Comparison of ENCODE assay signal across 8 cellular contexts in the genomic region with DNA sequence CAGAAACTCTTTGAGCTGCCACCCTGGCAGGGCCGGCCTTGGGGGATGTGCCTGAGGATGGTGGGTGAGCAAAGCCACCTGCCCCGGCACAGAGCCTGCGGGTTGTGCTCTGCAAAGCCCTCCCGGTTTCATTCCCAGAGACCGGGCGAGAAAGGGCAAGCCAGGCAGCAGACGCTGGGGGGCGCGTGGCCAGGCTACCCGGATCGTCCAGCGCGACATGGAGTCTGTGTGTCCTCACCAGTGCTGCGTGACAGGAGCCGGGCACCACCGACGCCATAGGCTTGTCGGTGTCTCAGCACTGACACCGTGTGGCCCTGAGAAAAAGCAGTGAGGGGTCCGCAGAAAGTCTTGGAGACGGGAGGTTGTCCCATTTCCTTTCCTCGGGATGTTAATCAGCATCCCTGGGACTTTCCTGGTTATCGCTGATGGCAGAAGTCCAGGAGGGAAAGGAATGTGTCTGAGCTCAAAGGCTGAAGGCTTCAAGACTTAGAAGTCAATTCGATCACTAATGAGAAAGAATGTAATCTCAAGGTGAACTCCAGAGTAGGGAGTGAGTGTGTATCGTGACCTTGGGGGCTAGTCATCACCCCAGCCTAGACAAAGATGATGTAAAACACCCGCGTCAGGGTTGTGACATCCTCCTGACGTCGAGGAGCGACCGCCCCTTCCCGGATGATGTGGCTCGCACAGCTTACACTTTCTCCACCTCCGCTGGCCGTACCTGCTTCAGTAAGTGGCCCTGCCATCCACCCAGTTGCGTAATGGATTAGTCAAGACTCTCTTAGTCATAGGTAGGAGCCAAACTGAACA. TPM values are rescaled to one million over a fixed set of nuclear protein-coding genes. Genes with fewer than 3 reads are reported as not detected.
DNase-seq lines count a peak whose midpoint lies in the region; ATAC-seq and TF ChIP-seq lines count a peak whose summit lies in the region.

No MANE protein-coding gene starts in this region.

- TF ChIP-seq CTCF in RWPE2 (IDR thresholded peaks at IDR 0.05; ENCODE audit: poor library complexity, severe bottlenecking) = peak; percentile 99
- peak; percentile 43 to 70 (median 49) for TF ChIP-seq CTCF in transverse colon (IDR thresholded peaks at IDR 0.05)

- DNase-seq in DMS79 (lab: John Stamatoyannopoulos, UW) (peak; percentile 58), RWPE2 (ENCODE audit: low spot score) (peak; percentile 100), glomerular visceral epithelial cell (ENCODE audit: extremely low spot score) (peak; percentile 85), nucleus accumbens (lab: John Stamatoyannopoulos, UW) (peak in 46 of 56 donors; percentile 7 to 73 (median 36)), transverse colon (peak; percentile 86)
- no peak for DNase-seq in Jurkat, Clone E6-1 (ENCODE audit: low read depth, low spot score)
- DNase-seq in activated naive CD4-positive, alpha-beta T cell treated with anti-CD3 and anti-CD28 coated beads, Interleukin-2, amount 10 ng/mL, durations not matched to agents 7 days and 5 days = peak; percentile 62

- H3K36me3 ChIP-seq in RWPE2 (ENCODE audit: low read depth) (no peaks in the 10 kb centered on the region), transverse colon (no peaks in the 10 kb centered on the region)

- no peaks in the 10 kb centered on the region for H3K9me3 Mint-ChIP-seq in activated naive CD4-positive, alpha-beta T cell treated with anti-CD3 and anti-CD28 coated beads, Interleukin-2, amount 10 ng/mL, durations not matched to agents 7 days and 5 days

- CTCF ChIA-PET in activated naive CD4-positive, alpha-beta T cell treated with anti-CD3 and anti-CD28 coated beads, Interleukin-2, amount 10 ng/mL, durations not matched to agents 7 days and 5 days (lab: Charles Lee) = interaction anchor here (0.6 to 8.1 kb wide), 15 partner anchors 20 to 400 kb away, joined by 3 to 106 read pairs (median 4); a partner anchor contains a TSS

- H3K27ac ChIP-seq in RWPE2 (ENCODE audit: poor library complexity, severe bottlenecking) (peak overlapping the region; percentile 91), transverse colon (peak overlapping the region; percentile 45 to 78 (median 70))

- peaks cover 56% of the 10 kb centered on the region for H3K27me3 Mint-ChIP-seq in activated naive CD4-positive, alpha-beta T cell treated with anti-CD3 and anti-CD28 coated beads, Interleukin-2, amount 10 ng/mL, durations not matched to agents 7 days and 5 days

- H3K4me1 ChIP-seq in RWPE2 (ENCODE audit: insufficient read depth, poor library complexity, severe bottlenecking) (peaks cover 7% of the 10 kb centered on the region), transverse colon (peaks cover 4 to 12% (median 6%) of the 10 kb centered on the region in 4 donors)

- H3K9me3 ChIP-seq in RWPE2 (ENCODE audit: severe bottlenecking) = no peaks in the 10 kb centered on the region
- H3K9me3 ChIP-seq in transverse colon = no peaks in the 10 kb centered on the region

- peak overlapping the region; percentile 50 for H3K4me3 Mint-ChIP-seq in activated naive CD4-positive, alpha-beta T cell treated with anti-CD3 and anti-CD28 coated beads, Interleukin-2, amount 10 ng/mL, durations not matched to agents 7 days and 5 days

- no peaks in the 10 kb centered on the region for H3K27me3 ChIP-seq in RWPE2 (ENCODE audit: insufficient read depth, poor library complexity, severe bottlenecking)
- H3K27me3 ChIP-seq in transverse colon = no peaks in the 10 kb centered on the region

- TF ChIP-seq EP300 in transverse colon (IDR thresholded peaks at IDR 0.05; ENCODE audit: low read depth) = no peak

- peak; percentile 25 for TF ChIP-seq POLR2A in transverse colon (IDR thresholded peaks at IDR 0.05)

- H3K36me3 Mint-ChIP-seq in activated naive CD4-positive, alpha-beta T cell treated with anti-CD3 and anti-CD28 coated beads, Interleukin-2, amount 10 ng/mL, durations not matched to agents 7 days and 5 days = no peaks in the 10 kb centered on the region

- intact Hi-C loops in transverse colon (cut with DNase I; ENCODE audit: low total_unique reads) = no loop called here

- WGBS in transverse colon (ENCODE audit: low coverage in 1 of 2), 2 donors = 13 to 24% methylated on average over 2 to 30 of the region's 36 CpGs

- no peak overlapping the region for H3K27ac Mint-ChIP-seq in activated naive CD4-positive, alpha-beta T cell treated with anti-CD3 and anti-CD28 coated beads, Interleukin-2, amount 10 ng/mL, durations not matched to agents 7 days and 5 days

- peak overlapping the region; percentile 23 for H3K4me3 ChIP-seq in Jurkat, Clone E6-1 (ENCODE audit: low read length)
- peak overlapping the region; percentile 23 for H3K4me3 ChIP-seq in RWPE2 (ENCODE audit: severe bottlenecking)
- peak overlapping the region in 3 of 4 donors; percentile 0 to 36 (median 5) for H3K4me3 ChIP-seq in transverse colon

- in situ Hi-C loops in transverse colon (cut with MboI; ENCODE audit: low pct_ligation_motif_present in 1 of 4, low pct_unique_long_range_greater_than_20kb in 1 of 4, low sequenced_read_pairs in 3 of 4) = no loop called here

- ATAC-seq in RWPE2 (ENCODE audit: low read depth) = peak; percentile 91
- ATAC-seq in GM19395 (IDR thresholded peaks at IDR 0.05; ENCODE audit: unreplicated experiment) = no peak

- H3K4me1 Mint-ChIP-seq in activated naive CD4-positive, alpha-beta T cell treated with anti-CD3 and anti-CD28 coated beads, Interleukin-2, amount 10 ng/mL, durations not matched to agents 7 days and 5 days = peaks cover 14% of the 10 kb centered on the region

RNA-seq across cellular contexts. Expression of a gene that starts 36.3 kb away (rescaled TPM):
- not detected for polyA plus RNA-seq in Jurkat, Clone E6-1 (2012; ENCODE audit: insufficient read depth, insufficient read length)
- total RNA-seq in transverse colon = under 1 TPM in 1 of 4 donors, not detected in 3; 0.32 TPM

RNA-seq across cellular contexts. Expression of a gene that starts 37.2 kb away (rescaled TPM):
- not detected for polyA plus RNA-seq in Jurkat, Clone E6-1 (2012; ENCODE audit: insufficient read depth, insufficient read length)
- total RNA-seq in transverse colon = under 1 TPM in 1 of 4 donors, not detected in 3; 0.16 TPM
